9 cellular contexts compared by ENCODE assay signal in the genomic region with DNA sequence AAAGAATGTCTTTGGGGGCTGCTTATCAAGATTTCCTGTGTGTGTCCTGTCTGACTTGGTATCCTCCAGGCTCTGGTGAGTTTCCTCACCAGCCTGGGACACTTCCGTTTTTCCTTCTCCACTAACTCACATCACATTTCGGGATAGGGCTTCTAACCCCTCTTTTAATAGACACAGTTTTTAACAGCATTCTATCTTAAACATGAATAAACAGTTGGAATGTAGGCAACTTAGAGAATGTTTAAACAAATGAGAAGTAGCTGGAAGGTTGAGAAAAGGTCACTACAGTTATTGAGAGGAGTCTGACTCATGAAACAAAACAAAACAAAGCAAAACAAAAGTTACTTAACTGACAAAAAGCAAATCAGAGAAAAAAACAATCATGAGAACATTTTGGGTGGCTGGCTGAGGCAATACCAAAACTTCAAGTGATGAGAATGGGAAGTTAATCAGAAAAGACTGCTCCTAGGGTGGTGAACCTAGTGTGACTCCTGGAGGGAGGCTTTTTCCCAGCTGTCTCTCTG.
DNase-seq lines count a peak whose midpoint lies in the region; ATAC-seq and TF ChIP-seq lines count a peak whose summit lies in the region.
"Had no signal": no experiment of that assay in that cellular context is flagged by ENCODE, and none has a peak within 500 bp of the region (broad histone marks: within the 10 kb centered on the region; RNA-seq: fewer than 3 reads in every experiment).

No MANE protein-coding gene starts in this region.

- CTCF ChIA-PET in activated naive CD4-positive, alpha-beta T cell treated with anti-CD3 and anti-CD28 coated beads, Interleukin-2, amount 10 ng/mL, durations not matched to agents 7 days and 5 days (lab: Charles Lee) = interaction anchor here (0.7 kb wide), 1 partner anchor 82 kb away, joined by 3 read pairs; no protein-coding TSS in a partner anchor

- H3K4me3 Mint-ChIP-seq in activated naive CD4-positive, alpha-beta T cell treated with anti-CD3 and anti-CD28 coated beads, Interleukin-2, amount 10 ng/mL, durations not matched to agents 7 days and 5 days = no peak overlapping the region
- H3K4me3 Mint-ChIP-seq: T-helper 1 cell treated with Interleukin-12 subunit alpha and Interleukin-12 subunit beta and Interleukin-4 antibody, amounts not matched to agents 30 μg/mL and 1 μg/mL, for 36 hours had no signal

- H3K27me3 Mint-ChIP-seq in activated naive CD4-positive, alpha-beta T cell treated with anti-CD3 and anti-CD28 coated beads, Interleukin-2, amount 10 ng/mL, durations not matched to agents 7 days and 5 days = no peaks in the 10 kb centered on the region

- in situ Hi-C loops in brain microvascular endothelial cell (cut with HindIII; ENCODE audit: low pct_ligation_motif_present, low sequenced_read_pairs) = no loop called here

- no peak overlapping the region for H3K27ac Mint-ChIP-seq in activated naive CD4-positive, alpha-beta T cell treated with anti-CD3 and anti-CD28 coated beads, Interleukin-2, amount 10 ng/mL, durations not matched to agents 7 days and 5 days
- H3K27ac Mint-ChIP-seq: T-helper 1 cell treated with Interleukin-12 subunit alpha and Interleukin-12 subunit beta and Interleukin-4 antibody, amounts not matched to agents 30 μg/mL and 1 μg/mL, for 36 hours had no signal

- peaks cover 39% of the 10 kb centered on the region for H3K4me1 Mint-ChIP-seq in activated naive CD4-positive, alpha-beta T cell treated with anti-CD3 and anti-CD28 coated beads, Interleukin-2, amount 10 ng/mL, durations not matched to agents 7 days and 5 days

- peaks cover 3% of the 10 kb centered on the region for H3K36me3 Mint-ChIP-seq in activated naive CD4-positive, alpha-beta T cell treated with anti-CD3 and anti-CD28 coated beads, Interleukin-2, amount 10 ng/mL, durations not matched to agents 7 days and 5 days

- DNase-seq in AG09309 (ENCODE audit: low read depth) (peak; percentile 75), HFF-Myc (ENCODE audit: extremely low read depth, low read depth) (peak; percentile 63), brain microvascular endothelial cell (peak; percentile 72), lung microvascular endothelial cell (ENCODE audit: low read depth in 2 of 2) (peak; percentile 3 to 92), NCI-H146 treated with DMSO at 0.1 percent for 48 hours (lab: John Stamatoyannopoulos, UW; ENCODE audit: unreplicated experiment) (no peak), caudate nucleus (lab: John Stamatoyannopoulos, UW) (no peak)
- DNase-seq in activated naive CD4-positive, alpha-beta T cell treated with anti-CD3 and anti-CD28 coated beads, Interleukin-2, amount 10 ng/mL, durations not matched to agents 7 days and 5 days = no peak

- no peaks in the 10 kb centered on the region for H3K36me3 ChIP-seq in brain microvascular endothelial cell (replicated peaks)

- no peak for TF ChIP-seq CTCF in AG09309 (IDR thresholded peaks at IDR 0.05; ENCODE audit: control insufficient read depth, insufficient read depth, low read depth, low read length, missing control alignments)
- TF ChIP-seq CTCF in HFF-Myc (IDR thresholded peaks at IDR 0.05; ENCODE audit: low read depth, low read length, missing control alignments) = no peak
- TF ChIP-seq CTCF in brain microvascular endothelial cell (IDR thresholded peaks at IDR 0.05; ENCODE audit: low read depth, low read length, missing control alignments) = no peak

- H3K4me3 ChIP-seq in AG09309 (ENCODE audit: control insufficient read depth, low read depth, low read length) (no peak overlapping the region), HFF-Myc (replicated peaks; ENCODE audit: low read depth, low read length) (no peak overlapping the region), brain microvascular endothelial cell (ENCODE audit: low read depth, low read length) (no peak overlapping the region)

- peak overlapping the region; percentile 98 for H3K27ac ChIP-seq in brain microvascular endothelial cell
- H3K27ac ChIP-seq in caudate nucleus (ENCODE audit: low read depth, low read length) = no peak overlapping the region

- no peaks in the 10 kb centered on the region for H3K9me3 Mint-ChIP-seq in activated naive CD4-positive, alpha-beta T cell treated with anti-CD3 and anti-CD28 coated beads, Interleukin-2, amount 10 ng/mL, durations not matched to agents 7 days and 5 days

- H3K27me3 ChIP-seq in brain microvascular endothelial cell (replicated peaks) = no peaks in the 10 kb centered on the region

- no peak for ATAC-seq in GM18511 (IDR thresholded peaks at IDR 0.05; ENCODE audit: unreplicated experiment)

Comparison
In these comparisons a context has a peak if more than half of its experiments do, and no peak if none do; other contexts are left out.
1. DNase-seq: peak in AG09309 (single experiment), HFF-Myc (single experiment), brain microvascular endothelial cell (single experiment) and lung microvascular endothelial cell (2 of 2); none in NCI-H146 treated with DMSO at 0.1 percent for 48 hours (single experiment), caudate nucleus (0 of 61) and activated naive CD4-positive, alpha-beta T cell treated with anti-CD3 and anti-CD28 coated beads, Interleukin-2, amount 10 ng/mL, durations not matched to agents 7 days and 5 days (single experiment).